Comparison of ENCODE assay signal across 19 cellular contexts in the genomic region with DNA sequence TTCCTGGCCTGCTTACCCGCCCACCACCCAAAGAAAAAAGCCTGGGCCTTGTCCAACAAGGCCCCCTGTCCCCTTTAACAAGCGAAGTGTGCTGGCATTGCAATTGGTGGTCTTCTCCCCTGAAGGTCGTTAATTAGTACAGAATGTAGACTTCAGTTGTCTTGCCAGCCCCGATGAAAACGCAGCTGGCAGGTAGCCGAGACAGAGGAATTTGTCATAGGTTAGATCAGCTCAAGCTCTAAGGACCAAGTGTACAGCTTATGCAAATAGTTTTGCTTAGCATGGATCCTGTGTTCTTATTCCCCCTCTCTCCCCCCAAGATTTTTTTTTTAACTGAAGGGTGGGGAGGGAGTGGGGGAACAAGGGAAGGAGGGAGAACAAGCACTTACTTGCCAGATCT. TPM values are rescaled to one million over a fixed set of nuclear protein-coding genes. Genes with fewer than 3 reads are reported as not detected.
DNase-seq lines count a peak whose midpoint lies in the region; ATAC-seq and TF ChIP-seq lines count a peak whose summit lies in the region.
"Had no signal": no experiment of that assay in that cellular context is flagged by ENCODE, and none has a peak within 500 bp of the region (broad histone marks: within the 10 kb centered on the region; RNA-seq: fewer than 3 reads in every experiment).

No MANE protein-coding gene starts in this region.

- H3K9me3 Mint-ChIP-seq in activated naive CD8-positive, alpha-beta T cell treated with anti-CD3 and anti-CD28 coated beads, Interleukin-2, amount 10 ng/mL, durations not matched to agents 7 days and 5 days: no peaks in the 10 kb centered on the region
- no peaks in the 10 kb centered on the region for H3K9me3 Mint-ChIP-seq in activated naive CD8-positive, alpha-beta T cell treated with anti-CD3 and anti-CD28 coated beads for 36 hours
- H3K9me3 Mint-ChIP-seq: CD8-positive, alpha-beta T cell had no signal

- TF ChIP-seq CTCF in parathyroid adenoma (IDR thresholded peaks at IDR 0.05): no peak

- H3K27me3 ChIP-seq in effector memory CD4-positive, alpha-beta T cell (replicated peaks; ENCODE audit: control insufficient read depth, insufficient read depth, low read length, poor library complexity, severe bottlenecking): no peaks in the 10 kb centered on the region
- no peaks in the 10 kb centered on the region for H3K27me3 ChIP-seq in parathyroid adenoma (ENCODE audit: control insufficient read depth, insufficient read depth, low read length)

- H3K9me3 ChIP-seq in effector memory CD4-positive, alpha-beta T cell (ENCODE audit: control insufficient read depth, low read length): no peaks in the 10 kb centered on the region
- no peaks in the 10 kb centered on the region for H3K9me3 ChIP-seq in parathyroid adenoma (ENCODE audit: control insufficient read depth, low read length)
- H3K9me3 ChIP-seq: A549, MG63 had no signal

- no peak overlapping the region for H3K4me3 ChIP-seq in effector memory CD4-positive, alpha-beta T cell (ENCODE audit: insufficient read depth, low read depth, low read length, poor library complexity, severe bottlenecking)
- peak overlapping the region; percentile 6 for H3K4me3 ChIP-seq in parathyroid adenoma (ENCODE audit: low read depth, low read length)
- H3K4me3 ChIP-seq: A549, MG63 had no signal

- no peaks in the 10 kb centered on the region for H3K36me3 Mint-ChIP-seq in activated naive CD8-positive, alpha-beta T cell treated with anti-CD3 and anti-CD28 coated beads, Interleukin-2, amount 10 ng/mL, durations not matched to agents 7 days and 5 days
- H3K36me3 Mint-ChIP-seq in activated naive CD8-positive, alpha-beta T cell treated with anti-CD3 and anti-CD28 coated beads for 36 hours: no peaks in the 10 kb centered on the region
- H3K36me3 Mint-ChIP-seq: CD8-positive, alpha-beta T cell; IgD-negative memory B cell had no signal

- peak overlapping the region; percentile 8 for H3K27ac ChIP-seq in effector memory CD4-positive, alpha-beta T cell (ENCODE audit: insufficient read depth, low read length, poor library complexity, severe bottlenecking)
- peak overlapping the region; percentile 97 for H3K27ac ChIP-seq in parathyroid adenoma
- H3K27ac ChIP-seq: A549 had no signal

- no peaks in the 10 kb centered on the region for H3K36me3 ChIP-seq in effector memory CD4-positive, alpha-beta T cell (ENCODE audit: control insufficient read depth, insufficient read depth, low read length)
- no peaks in the 10 kb centered on the region for H3K36me3 ChIP-seq in parathyroid adenoma (ENCODE audit: control insufficient read depth, insufficient read depth, low read length)
- H3K36me3 ChIP-seq: MG63 had no signal

- H3K4me1 Mint-ChIP-seq in activated naive CD8-positive, alpha-beta T cell treated with anti-CD3 and anti-CD28 coated beads, Interleukin-2, amount 10 ng/mL, durations not matched to agents 7 days and 5 days: peaks cover 23% of the 10 kb centered on the region
- H3K4me1 Mint-ChIP-seq in activated naive CD8-positive, alpha-beta T cell treated with anti-CD3 and anti-CD28 coated beads for 36 hours: peaks cover 36% of the 10 kb centered on the region
- H3K4me1 Mint-ChIP-seq: IgD-negative memory B cell had no signal

- POLR2A ChIA-PET in activated naive CD8-positive, alpha-beta T cell treated with anti-CD3 and anti-CD28 coated beads, Interleukin-2, amount 10 ng/mL, durations not matched to agents 7 days and 5 days (lab: Charles Lee): no interaction called here

- H3K4me2 ChIP-seq in parathyroid adenoma (ENCODE audit: low read length): peak overlapping the region; percentile 44
- H3K4me2 ChIP-seq: A549 had no signal

- DNase-seq in activated naive CD8-positive, alpha-beta T cell treated with anti-CD3 and anti-CD28 coated beads, Interleukin-2, amount 10 ng/mL, durations not matched to agents 7 days and 5 days: no peak
- no peak for DNase-seq in activated naive CD8-positive, alpha-beta T cell treated with anti-CD3 and anti-CD28 coated beads for 36 hours
- DNase-seq in effector memory CD4-positive, alpha-beta T cell: no peak
- DNase-seq in NCI-H2227 (lab: John Stamatoyannopoulos, UW; ENCODE audit: unreplicated experiment): no peak
- no peak for DNase-seq in activated naive CD4-positive, alpha-beta T cell (lab: John Stamatoyannopoulos, UW)
- DNase-seq: DMS53, EL, Karpas-422, MG63, NCI-H1048, NCI-H1436, NCI-H1930, NCI-H526 treated with DMSO at 0.1 percent for 48 hours had no signal

- ATAC-seq in activated naive CD8-positive, alpha-beta T cell treated with anti-CD3 and anti-CD28 coated beads, Interleukin-2, amount 10 ng/mL, durations not matched to agents 7 days and 5 days (ENCODE audit: low read depth): no peak
- no peak for ATAC-seq in HG02588 (IDR thresholded peaks at IDR 0.05; ENCODE audit: unreplicated experiment)
- ATAC-seq: A549, Panc1 had no signal

- peak overlapping the region; percentile 53 for H3K27ac Mint-ChIP-seq in activated naive CD8-positive, alpha-beta T cell treated with anti-CD3 and anti-CD28 coated beads, Interleukin-2, amount 10 ng/mL, durations not matched to agents 7 days and 5 days
- no peak overlapping the region for H3K27ac Mint-ChIP-seq in activated naive CD8-positive, alpha-beta T cell treated with anti-CD3 and anti-CD28 coated beads for 36 hours
- H3K27ac Mint-ChIP-seq: CD8-positive, alpha-beta T cell; IgD-negative memory B cell had no signal

- H3K4me3 Mint-ChIP-seq in activated naive CD8-positive, alpha-beta T cell treated with anti-CD3 and anti-CD28 coated beads, Interleukin-2, amount 10 ng/mL, durations not matched to agents 7 days and 5 days: no peak overlapping the region
- H3K4me3 Mint-ChIP-seq in activated naive CD8-positive, alpha-beta T cell treated with anti-CD3 and anti-CD28 coated beads for 36 hours: no peak overlapping the region
- H3K4me3 Mint-ChIP-seq: CD8-positive, alpha-beta T cell; IgD-negative memory B cell had no signal

- no peak overlapping the region for H2AFZ ChIP-seq in parathyroid adenoma

- no peaks in the 10 kb centered on the region for H3K79me2 ChIP-seq in parathyroid adenoma

- H3K27me3 Mint-ChIP-seq in activated naive CD8-positive, alpha-beta T cell treated with anti-CD3 and anti-CD28 coated beads, Interleukin-2, amount 10 ng/mL, durations not matched to agents 7 days and 5 days: peaks cover 3% of the 10 kb centered on the region
- H3K27me3 Mint-ChIP-seq in activated naive CD8-positive, alpha-beta T cell treated with anti-CD3 and anti-CD28 coated beads for 36 hours: no peaks in the 10 kb centered on the region

- peaks cover 25% of the 10 kb centered on the region for H3K4me1 ChIP-seq in effector memory CD4-positive, alpha-beta T cell (ENCODE audit: control insufficient read depth, insufficient read depth, low read length, poor library complexity, severe bottlenecking)
- peaks cover 67% of the 10 kb centered on the region for H3K4me1 ChIP-seq in parathyroid adenoma
- H3K4me1 ChIP-seq: A549 had no signal

- H3K9ac ChIP-seq in parathyroid adenoma: no peak overlapping the region

RNA-seq across cellular contexts. Expression of a gene that starts 58.5 kb away (rescaled TPM):
- total RNA-seq in activated naive CD8-positive, alpha-beta T cell treated with anti-CD3 and anti-CD28 coated beads, Interleukin-2, amount 10 ng/mL, durations not matched to agents 7 days and 5 days: 10 to 100 TPM; 40.2 to 40.7 TPM
- total RNA-seq in activated naive CD8-positive, alpha-beta T cell treated with anti-CD3 and anti-CD28 coated beads for 36 hours: 10 to 100 TPM; 22.2 to 23.1 TPM
